In genomic region chr11:122173587-122173986, GRCh38 we compare ENCODE assay signal across 30 cellular contexts. TPM values are rescaled to one million over a fixed set of nuclear protein-coding genes. Genes with fewer than 3 reads are reported as not detected.
DNase-seq lines count a peak whose midpoint lies in the region; ATAC-seq, FAIRE-seq and TF ChIP-seq lines count a peak whose summit lies in the region.
"Had no signal": no experiment of that assay in that cellular context is flagged by ENCODE, and none has a peak within 500 bp of the region (broad histone marks: within the 10 kb centered on the region; RNA-seq: fewer than 3 reads in every experiment).

No MANE protein-coding gene starts in this region.

- H3K4ac ChIP-seq in H1 (replicated peaks; ENCODE audit: insufficient read length, low read depth, low read length) = peak overlapping the region; percentile 29

- H3K4me1 ChIP-seq in GM23248 (ENCODE audit: insufficient read depth) (peaks cover 86% of the 10 kb centered on the region), Panc1 (ENCODE audit: control insufficient read depth, insufficient read depth, low read length) (peaks cover 5% of the 10 kb centered on the region), H1 (replicated peaks in 1 of 4; ENCODE audit: control insufficient read depth in 3 of 4, insufficient read depth in 4 of 4, low read length in 3 of 4) (no peaks in the 10 kb centered on the region)
- H3K4me1 ChIP-seq in naive thymus-derived CD4-positive, alpha-beta T cell (ENCODE audit: control insufficient read depth in 2 of 2, insufficient read depth in 2 of 2, low read length in 2 of 2) = no peaks in the 10 kb centered on the region
- H3K4me1 ChIP-seq: parathyroid adenoma, transverse colon had no signal

- H3K27me3 Mint-ChIP-seq in naive thymus-derived CD4-positive, alpha-beta T cell = peaks cover 0 to 24% (median 8%) of the 10 kb centered on the region in 5 donors
- H3K27me3 Mint-ChIP-seq: activated naive CD8-positive, alpha-beta T cell treated with anti-CD3 and anti-CD28 coated beads for 36 hours; CD4-positive, CD25-positive, alpha-beta regulatory T cell had no signal

- H4K8ac ChIP-seq in H1 (ENCODE audit: extremely low read depth, insufficient read depth, low read length) = no peak overlapping the region

- no peaks in the 10 kb centered on the region for H3K4me1 Mint-ChIP-seq in naive thymus-derived CD4-positive, alpha-beta T cell
- H3K4me1 Mint-ChIP-seq: CD4-positive, CD25-positive, alpha-beta regulatory T cell had no signal

- H2BK120ac ChIP-seq in H1 (replicated peaks; ENCODE audit: low read depth, low read length) = no peak overlapping the region

- H2BK15ac ChIP-seq in H1 (ENCODE audit: low read length) = no peak overlapping the region

- H4K91ac ChIP-seq in H1 (replicated peaks; ENCODE audit: insufficient read length, low read length) = no peak overlapping the region

- H3K23ac ChIP-seq in H1 (ENCODE audit: insufficient read length) = no peak overlapping the region

- H4K5ac ChIP-seq in H1 (ENCODE audit: insufficient read length, low read depth, low read length) = no peak overlapping the region

- H3K18ac ChIP-seq in H1 (ENCODE audit: extremely low read depth, low read length) = no peak overlapping the region

- H2AFZ ChIP-seq in GM23248 = no peak overlapping the region
- H2AFZ ChIP-seq in H1 (ENCODE audit: low read length) = no peak overlapping the region
- H2AFZ ChIP-seq: parathyroid adenoma had no signal

- TF ChIP-seq CTCF in Panc1 (IDR thresholded peaks at IDR 0.05) (no peak), H1 (IDR thresholded peaks at IDR 0.05; ENCODE audit: control extremely low read depth in 1 of 3, insufficient read depth in 1 of 3, low read depth in 1 of 3, low read length in 3 of 3) (no peak)

- H2AK5ac ChIP-seq in H1 (ENCODE audit: low read depth, low read length) = no peak overlapping the region

- no peaks in the 10 kb centered on the region for H3K79me1 ChIP-seq in H1 (ENCODE audit: low read depth, low read length)

- POLR2A ChIA-PET in Panc1 (lab: Charles Lee) = no interaction called here
- POLR2A ChIA-PET in H1 (lab: Charles Lee; ENCODE audit: partially characterized antibody) = no interaction called here
- POLR2A ChIA-PET in naive thymus-derived CD4-positive, alpha-beta T cell (lab: Charles Lee) = no interaction called here

- H3K56ac ChIP-seq in H1 (replicated peaks; ENCODE audit: insufficient read length, low read depth, low read length) = no peak overlapping the region

- in situ Hi-C loops in GM23248 (cut with MboI) = no loop called here
- in situ Hi-C loops in Panc1 (cut with HindIII; ENCODE audit: low pct_unique_long_range_greater_than_20kb, low sequenced_read_pairs) = no loop called here

- peak overlapping the region; percentile 96 for H3K4me2 ChIP-seq in GM23248 (ENCODE audit: unreplicated experiment)
- no peak overlapping the region for H3K4me2 ChIP-seq in H1 (ENCODE audit: insufficient read depth in 1 of 2, low read depth in 2 of 2, low read length in 2 of 2)

- CTCF ChIA-PET in Panc1 (lab: Charles Lee) = interaction anchor here (0.6 kb wide), 1 partner anchor 8 kb away, joined by 3 read pairs; no protein-coding TSS in a partner anchor
- CTCF ChIA-PET in H1 (lab: Charles Lee; ENCODE audit: partially characterized antibody) = interaction anchor here (1.9 kb wide), 1 partner anchor 65 kb away, joined by 8 read pairs; no protein-coding TSS in a partner anchor
- CTCF ChIA-PET in naive thymus-derived CD4-positive, alpha-beta T cell (lab: Charles Lee) = no interaction called here

- no peak overlapping the region for H2BK12ac ChIP-seq in H1 (ENCODE audit: low read depth, low read length)

- no peaks in the 10 kb centered on the region for H3K9me2 ChIP-seq in GM23248 (ENCODE audit: insufficient read depth)

- no peak for TF ChIP-seq EP300 in H1 (IDR thresholded peaks at IDR 0.05; ENCODE audit: borderline replicate concordance in 1 of 2, low read depth in 2 of 2, low read length in 2 of 2)

- no TSS peak for BruUV-seq in Panc1 (replicated peaks; lab: Mats Ljungman, UMichigan)

- no peak for TF ChIP-seq RAD21 in H1 (IDR thresholded peaks at IDR 0.05 in 1 of 2, conservative IDR thresholded peaks at IDR 0.05 in 1 of 2; ENCODE audit: low read depth in 2 of 2, low read length in 2 of 2)

- no peaks in the 10 kb centered on the region for H3K36me3 Mint-ChIP-seq in naive thymus-derived CD4-positive, alpha-beta T cell
- H3K36me3 Mint-ChIP-seq: activated naive CD8-positive, alpha-beta T cell treated with anti-CD3 and anti-CD28 coated beads for 36 hours; CD4-positive, CD25-positive, alpha-beta regulatory T cell; natural killer cell treated with Interleukin-12 subunit alpha and Interleukin-12 subunit beta and Interleukin-15 and Interleukin-18, amount 100 ng/mL, for 72 hours had no signal

- peaks cover 93% of the 10 kb centered on the region for H3F3A ChIP-seq in GM23248 (ENCODE audit: insufficient read depth)

- DNase-seq in GM23248 = peak; percentile 26
- DNase-seq in Panc1 (ENCODE audit: low read depth, low spot score) = no peak
- DNase-seq in H1 (ENCODE audit: low read depth in 1 of 2, low spot score in 2 of 2) = no peak
- peak; percentile 31 for DNase-seq in renal cortical epithelial cell (ENCODE audit: low read depth)
- no peak for DNase-seq in effector CD4-positive, alpha-beta T cell
- DNase-seq in naive thymus-derived CD4-positive, alpha-beta T cell = no peak
- DNase-seq: activated CD4-positive, alpha-beta T cell treated with anti-CD3 and anti-CD28 coated beads for 48 hours; activated naive CD8-positive, alpha-beta T cell treated with anti-CD3 and anti-CD28 coated beads for 36 hours; CD4-positive, CD25-positive, alpha-beta regulatory T cell; cortex of kidney; DMS 273 treated with DMSO at 0.1 percent for 48 hours; foreskin fibroblast; hypothalamus; KBM-7; kidney; NCI-H1694 treated with DMSO at 0.1 percent for 48 hours; stimulated activated CD4-positive, alpha-beta T cell treated with anti-CD3 and anti-CD28 coated beads, Interleukin-1b, Interleukin-23, amount 100 ng/mL, for 48 hours; stimulated activated naive CD4-positive, alpha-beta T cell treated with Interleukin-2 at 50 U/mL for 16 hours; transverse colon had no signal

- H3K36me3 ChIP-seq in GM23248 (ENCODE audit: low read depth) = peaks cover 76% of the 10 kb centered on the region
- no peaks in the 10 kb centered on the region for H3K36me3 ChIP-seq in Panc1 (ENCODE audit: control insufficient read depth, insufficient read depth, low read length)
- no peaks in the 10 kb centered on the region for H3K36me3 ChIP-seq in H1 (ENCODE audit: control insufficient read depth in 2 of 4, insufficient read depth in 4 of 4, low read length in 3 of 4)
- H3K36me3 ChIP-seq in naive thymus-derived CD4-positive, alpha-beta T cell (ENCODE audit: control insufficient read depth in 2 of 3, insufficient read depth in 3 of 3, low read length in 3 of 3) = no peaks in the 10 kb centered on the region
- H3K36me3 ChIP-seq: transverse colon had no signal

- H4K20me1 ChIP-seq in GM23248 (ENCODE audit: insufficient read depth) (no peaks in the 10 kb centered on the region), H1 (replicated peaks in 1 of 2; ENCODE audit: control insufficient read depth in 1 of 2, insufficient read depth in 2 of 2, low read length in 2 of 2) (no peaks in the 10 kb centered on the region)

- no peak overlapping the region for H2BK5ac ChIP-seq in H1 (ENCODE audit: low read depth, low read length)

- ATAC-seq in Panc1 = no peak
- no peak for ATAC-seq in naive thymus-derived CD4-positive, alpha-beta T cell
- no peak for ATAC-seq in GM21360 (IDR thresholded peaks at IDR 0.05; ENCODE audit: unreplicated experiment)
- no peak for ATAC-seq in HG02852 (IDR thresholded peaks at IDR 0.05; ENCODE audit: unreplicated experiment)
- ATAC-seq: GM12878; natural killer cell treated with Interleukin-12 subunit alpha and Interleukin-12 subunit beta and Interleukin-15 and Interleukin-18, amount 100 ng/mL, for 72 hours; sciatic nerve had no signal

- H3K27me3 ChIP-seq in GM23248 (replicated peaks; ENCODE audit: insufficient read depth) (no peaks in the 10 kb centered on the region), Panc1 (ENCODE audit: control insufficient read depth, insufficient read depth, low read length) (no peaks in the 10 kb centered on the region), H1 (replicated peaks in 1 of 4; ENCODE audit: control insufficient read depth in 3 of 4, extremely low read depth in 1 of 4, insufficient read depth in 3 of 4, low read length in 3 of 4) (no peaks in the 10 kb centered on the region)
- H3K27me3 ChIP-seq in naive thymus-derived CD4-positive, alpha-beta T cell (ENCODE audit: control insufficient read depth in 2 of 2, insufficient read depth in 2 of 2, low read length in 2 of 2) = no peaks in the 10 kb centered on the region
- H3K27me3 ChIP-seq: transverse colon had no signal

- peaks cover 0 to 16% (median 0%) of the 10 kb centered on the region in 11 donors for H3K9me3 Mint-ChIP-seq in naive thymus-derived CD4-positive, alpha-beta T cell
- H3K9me3 Mint-ChIP-seq: activated naive CD8-positive, alpha-beta T cell treated with anti-CD3 and anti-CD28 coated beads for 36 hours; activated T-helper 2 cell treated with anti-CD3 and anti-CD28 coated beads, Interferon-gamma antibody, Interleukin-2, Interleukin-4, amounts not matched to agents 10 μg/mL and 5 μg/mL and 100 μg/mL, durations not matched to agents 14 hours and 24 hours and 36 hours; natural killer cell treated with Interleukin-12 subunit alpha and Interleukin-12 subunit beta and Interleukin-15 and Interleukin-18, amount 100 ng/mL, for 72 hours had no signal

- no peak overlapping the region for H2BK20ac ChIP-seq in H1 (ENCODE audit: low read length)

- H3K4me3 ChIP-seq in GM23248 = peak overlapping the region; percentile 89
- no peak overlapping the region for H3K4me3 ChIP-seq in Panc1 (ENCODE audit: low read depth in 2 of 2, low read length in 2 of 2)
- H3K4me3 ChIP-seq in H1 (ENCODE audit: extremely low read depth in 1 of 4, insufficient read depth in 2 of 4, low read depth in 3 of 4, low read length in 4 of 4) = no peak overlapping the region
- H3K4me3 ChIP-seq in naive thymus-derived CD4-positive, alpha-beta T cell (ENCODE audit: low read length) = no peak overlapping the region
- H3K4me3 ChIP-seq: GM12878, transverse colon had no signal

- intact Hi-C loops in Panc1 (cut with micrococcal nuclease; ENCODE audit: unreplicated experiment) = no loop called here
- intact Hi-C loops in naive thymus-derived CD4-positive, alpha-beta T cell (cut with micrococcal nuclease) = no loop called here

- H3K9ac ChIP-seq in GM23248 (no peak overlapping the region), H1 (replicated peaks in 1 of 4; ENCODE audit: extremely low read depth in 1 of 4, low read depth in 3 of 4, low read length in 3 of 4) (no peak overlapping the region)
- H3K9ac ChIP-seq: parathyroid adenoma had no signal

- peaks cover 100% of the 10 kb centered on the region for H3K79me2 ChIP-seq in GM23248 (ENCODE audit: insufficient read depth)
- no peaks in the 10 kb centered on the region for H3K79me2 ChIP-seq in H1 (ENCODE audit: control insufficient read depth in 1 of 2, insufficient read depth in 2 of 2, low read length in 2 of 2)

- no peaks in the 10 kb centered on the region for H3K23me2 ChIP-seq in H1 (ENCODE audit: low read depth, low read length)

- 81 to 92% methylated on average over 4 of the region's 4 CpGs for WGBS in GM23248 (ENCODE audit: low coverage in 1 of 2, low lambda C conversion rate in 2 of 2, missing lambda C conversion rate in 2 of 2), 2 experiments
- 88% methylated on average over 4 of the region's 4 CpGs; no CpG with 5 or more reads in 1 of the 2 experiments for WGBS in H1 (ENCODE audit: extremely low coverage in 1 of 2, insufficient coverage in 1 of 2, insufficient read length in 1 of 2, insufficient replicate concordance in 2 of 2, low coverage in 1 of 2, low lambda C conversion rate in 2 of 2, missing lambda C conversion rate in 1 of 2), 2 experiments

- no peak for FAIRE-seq in H1 (lab: Jason Lieb, UNC)
- FAIRE-seq: GM12878, H54, TTC549 had no signal

- H3K27ac ChIP-seq in GM23248 (peak overlapping the region; percentile 40), Panc1 (ENCODE audit: low read length) (peak overlapping the region; percentile 66), H1 (ENCODE audit: low read depth, low read length) (no peak overlapping the region)
- no peak overlapping the region for H3K27ac ChIP-seq in naive thymus-derived CD4-positive, alpha-beta T cell (ENCODE audit: low read depth, low read length)
- H3K27ac ChIP-seq: parathyroid adenoma, RWPE1, transverse colon had no signal

- H3K4me3 Mint-ChIP-seq in naive thymus-derived CD4-positive, alpha-beta T cell = no peak overlapping the region
- H3K4me3 Mint-ChIP-seq: activated naive CD8-positive, alpha-beta T cell treated with anti-CD3 and anti-CD28 coated beads for 36 hours; brain; CD4-positive, CD25-positive, alpha-beta regulatory T cell; natural killer cell treated with Interleukin-12 subunit alpha and Interleukin-12 subunit beta and Interleukin-15 and Interleukin-18, amount 100 ng/mL, for 72 hours had no signal

- TF ChIP-seq POLR2A in H1 (IDR thresholded peaks at IDR 0.05; ENCODE audit: control extremely low read depth in 1 of 2, low read depth in 2 of 2, low read length in 2 of 2) = no peak

- no peak overlapping the region for H3K27ac Mint-ChIP-seq in naive thymus-derived CD4-positive, alpha-beta T cell
- H3K27ac Mint-ChIP-seq: activated naive CD8-positive, alpha-beta T cell treated with anti-CD3 and anti-CD28 coated beads for 36 hours; activated T-helper 2 cell treated with anti-CD3 and anti-CD28 coated beads, Interferon-gamma antibody, Interleukin-2, Interleukin-4, amounts not matched to agents 10 μg/mL and 5 μg/mL and 100 μg/mL, durations not matched to agents 14 hours and 24 hours and 36 hours; brain; CD4-positive, CD25-positive, alpha-beta regulatory T cell; natural killer cell treated with Interleukin-12 subunit alpha and Interleukin-12 subunit beta and Interleukin-15 and Interleukin-18, amount 100 ng/mL, for 72 hours had no signal

- H3K14ac ChIP-seq in H1 (ENCODE audit: insufficient read length) = no peak overlapping the region

- H3K9me3 ChIP-seq in GM23248 (ENCODE audit: low read depth) = no peaks in the 10 kb centered on the region
- no peaks in the 10 kb centered on the region for H3K9me3 ChIP-seq in Panc1 (ENCODE audit: control insufficient read depth, insufficient read depth, low read depth, low read length)
- H3K9me3 ChIP-seq in H1 (ENCODE audit: insufficient read depth in 2 of 2, low read depth in 1 of 2, low read length in 1 of 2) = no peaks in the 10 kb centered on the region
- H3K9me3 ChIP-seq in naive thymus-derived CD4-positive, alpha-beta T cell (ENCODE audit: control insufficient read depth in 2 of 3, low read length in 3 of 3) = no peaks in the 10 kb centered on the region
- H3K9me3 ChIP-seq: transverse colon had no signal

RNA-seq across cellular contexts. Expression of gene BLID, which starts 57.6 kb away (rescaled TPM):
- 4.1 and 7.1 TPM in 2 replicates for total RNA-seq in GM23248 (2014; rRNA removed; shearing (Covaris generic))
- polyA plus RNA-seq in GM23248 (2016; fragmentation: Nextera tagmentation; extraction: Ambion mirVana) = 0.84 and 2.9 TPM in 2 replicates
- 0.41 TPM for total RNA-seq in Panc1 (2021; ENCODE audit: unreplicated experiment)
- polyA plus RNA-seq in Panc1 (2012; ENCODE audit: insufficient read length) = not detected
- total RNA-seq in H1 (2021; fragmentation: NEBNext Ultra II Directional; extraction: Animal tissue kit (Norgen Biotek cat#: 25700)) = not detected in 2 replicates
- polyA plus RNA-seq in H1 (2011; rRNA removed) = not detected in 2 replicates
- polyA plus RNA-seq in H1 (2011; cell fraction: cytosol; rRNA removed) = not detected
- polyA plus RNA-seq in H1 (2011; cell fraction: nucleus; rRNA removed) = not detected
- not detected in 4 replicates for polyA plus RNA-seq in H1 (2012, experiment 1 of 2)
- polyA plus RNA-seq in H1 (2012, experiment 2 of 2) = not detected
- not detected for polyA plus RNA-seq in H1 (2013, experiment 1 of 2)
- not detected for polyA plus RNA-seq in H1 (2013, experiment 2 of 2)
- polyA minus RNA-seq in H1 (2011; rRNA and poly(A)+ RNA removed) = 0.29 TPM in 1 of 2 replicates, not detected in the other
- not detected for polyA minus RNA-seq in H1 (2011; cell fraction: cytosol; rRNA and poly(A)+ RNA removed)
- polyA minus RNA-seq in H1 (2011; cell fraction: nucleus; rRNA and poly(A)+ RNA removed) = not detected
- total RNA-seq in renal cortical epithelial cell = not detected in 2 replicates
- not detected for total RNA-seq in naive thymus-derived CD4-positive, alpha-beta T cell
- not detected for polyA plus RNA-seq in naive thymus-derived CD4-positive, alpha-beta T cell
- total RNA-seq: activated naive CD8-positive, alpha-beta T cell treated with anti-CD3 and anti-CD28 coated beads for 36 hours; activated T-helper 2 cell treated with anti-CD3 and anti-CD28 coated beads, Interferon-gamma antibody, Interleukin-2, Interleukin-4, amounts not matched to agents 10 μg/mL and 5 μg/mL and 100 μg/mL, durations not matched to agents 14 hours and 24 hours and 36 hours; CD4-positive, CD25-positive, alpha-beta regulatory T cell; GM12878; kidney; natural killer cell treated with Interleukin-12 subunit alpha and Interleukin-12 subunit beta and Interleukin-15 and Interleukin-18, amount 100 ng/mL, for 72 hours; transverse colon had no signal
- polyA plus RNA-seq: CD4-positive, CD25-positive, alpha-beta regulatory T cell; GM12878 had no signal

Comparison
In these comparisons a context has a peak if more than half of its experiments do, and no peak if none do; other contexts are left out.
1. DNase-seq: peak in GM23248 (single experiment) and renal cortical epithelial cell (single experiment); none in Panc1 (single experiment), H1 (0 of 2), effector CD4-positive, alpha-beta T cell (single experiment) and naive thymus-derived CD4-positive, alpha-beta T cell (0 of 9).
2. H3K27ac ChIP-seq: peak in GM23248 (single experiment) and Panc1 (single experiment); none in H1 (single experiment) and naive thymus-derived CD4-positive, alpha-beta T cell (single experiment).